ENCODE assay signal across 10 cellular contexts in genomic region chr19:48241771-48242170, GRCh38. TPM values are rescaled to one million over a fixed set of nuclear protein-coding genes. Genes with fewer than 3 reads are reported as not detected.
A peak's percentile ranks its signal among the peaks of the same experiment; 100 is the strongest.
DNase-seq lines count a peak whose midpoint lies in the region; ATAC-seq lines count a peak whose summit lies in the region.
"Not testable (repeated sequence)": the region's sequence is repeated elsewhere in the genome, so short reads cannot be mapped to it uniquely, and the experiment has no call there.
"Had no signal": no experiment of that assay in that cellular context is flagged by ENCODE, and none has a peak within 500 bp of the region (broad histone marks: within the 10 kb centered on the region; RNA-seq: fewer than 3 reads in every experiment).

No MANE protein-coding gene starts in this region.

- not testable (repeated sequence) for H3K4me3 ChIP-seq in CD4-positive, CD25-positive, alpha-beta regulatory T cell (ENCODE audit: low read depth, low read length)

- H3K9me3 ChIP-seq in CD4-positive, CD25-positive, alpha-beta regulatory T cell (ENCODE audit: control insufficient read depth in 2 of 2, low read length in 2 of 2) = not testable (repeated sequence)

- peaks cover 39% of the 10 kb centered on the region for H3K36me3 Mint-ChIP-seq in CD4-positive, CD25-positive, alpha-beta regulatory T cell
- peaks cover 66% of the 10 kb centered on the region for H3K36me3 Mint-ChIP-seq in T-helper 2 cell treated with Interferon-gamma antibody and Interleukin-4, amounts not matched to agents 5 μg/mL and 100 μg/mL, for 36 hours (ENCODE audit: low read depth)
- peaks cover 69% of the 10 kb centered on the region for H3K36me3 Mint-ChIP-seq in activated CD8-positive, alpha-beta T cell treated with anti-CD3 and anti-CD28 coated beads, Interleukin-2, amount 10 ng/mL, durations not matched to agents 7 days and 5 days (ENCODE audit: low read depth)
- peaks cover 66% of the 10 kb centered on the region for H3K36me3 Mint-ChIP-seq in activated naive CD8-positive, alpha-beta T cell treated with anti-CD3 and anti-CD28 coated beads, Interleukin-2, amount 50 U/mL, for 24 hours (ENCODE audit: low read depth)
- peaks cover 31 to 33% of the 10 kb centered on the region in 2 donors for H3K36me3 Mint-ChIP-seq in naive B cell

- H3K36me3 ChIP-seq in CD4-positive, CD25-positive, alpha-beta regulatory T cell (ENCODE audit: control insufficient read depth, insufficient read depth, low read length) = peaks cover 59% of the 10 kb centered on the region

- H3K27me3 ChIP-seq in CD4-positive, CD25-positive, alpha-beta regulatory T cell (ENCODE audit: control insufficient read depth, insufficient read depth, low read length) = not testable (repeated sequence)

- not testable (repeated sequence) for DNase-seq in CD4-positive, CD25-positive, alpha-beta regulatory T cell; T-helper 2 cell treated with Interferon-gamma antibody and Interleukin-4, amounts not matched to agents 5 μg/mL and 100 μg/mL, for 36 hours (ENCODE audit: low spot score); activated CD8-positive, alpha-beta T cell treated with anti-CD3 and anti-CD28 coated beads, Interleukin-2, amount 10 ng/mL, durations not matched to agents 7 days and 5 days; activated naive CD8-positive, alpha-beta T cell treated with anti-CD3 and anti-CD28 coated beads, Interleukin-2, amount 50 U/mL, for 24 hours; naive B cell
- DNase-seq in activated naive CD4-positive, alpha-beta T cell treated with Interleukin-2 at 50 U/mL for 16 hours = peak; percentile 31
- DNase-seq in stimulated activated CD4-positive, alpha-beta T cell treated with anti-CD3 and anti-CD28 coated beads, Interleukin-4, amount 100 ng/mL, for 24 hours = peak; percentile 23

- H3K27ac ChIP-seq in CD4-positive, CD25-positive, alpha-beta regulatory T cell (ENCODE audit: insufficient read depth, low read length, poor library complexity, severe bottlenecking) = not testable (repeated sequence)

- CTCF ChIA-PET in activated CD8-positive, alpha-beta T cell treated with anti-CD3 and anti-CD28 coated beads, Interleukin-2, amount 10 ng/mL, durations not matched to agents 7 days and 5 days (lab: Charles Lee) = not testable (repeated sequence)

- not testable (repeated sequence) for ATAC-seq in CD4-positive, CD25-positive, alpha-beta regulatory T cell (ENCODE audit: low read depth in 2 of 2); activated CD8-positive, alpha-beta T cell treated with anti-CD3 and anti-CD28 coated beads, Interleukin-2, amount 10 ng/mL, durations not matched to agents 7 days and 5 days; activated naive CD8-positive, alpha-beta T cell treated with anti-CD3 and anti-CD28 coated beads, Interleukin-2, amount 50 U/mL, for 24 hours; naive B cell (ENCODE audit: low read depth in 2 of 2)

- H3K27me3 Mint-ChIP-seq in CD4-positive, CD25-positive, alpha-beta regulatory T cell; T-helper 2 cell treated with Interferon-gamma antibody and Interleukin-4, amounts not matched to agents 5 μg/mL and 100 μg/mL, for 36 hours (ENCODE audit: low read depth); activated CD8-positive, alpha-beta T cell treated with anti-CD3 and anti-CD28 coated beads, Interleukin-2, amount 10 ng/mL, durations not matched to agents 7 days and 5 days (ENCODE audit: low read depth); activated naive CD8-positive, alpha-beta T cell treated with anti-CD3 and anti-CD28 coated beads, Interleukin-2, amount 50 U/mL, for 24 hours; naive B cell: not testable (repeated sequence)

- not testable (repeated sequence) for H3K9me3 Mint-ChIP-seq in CD4-positive, CD25-positive, alpha-beta regulatory T cell; T-helper 2 cell treated with Interferon-gamma antibody and Interleukin-4, amounts not matched to agents 5 μg/mL and 100 μg/mL, for 36 hours; activated CD8-positive, alpha-beta T cell treated with anti-CD3 and anti-CD28 coated beads, Interleukin-2, amount 10 ng/mL, durations not matched to agents 7 days and 5 days (ENCODE audit: insufficient read depth); activated naive CD8-positive, alpha-beta T cell treated with anti-CD3 and anti-CD28 coated beads, Interleukin-2, amount 50 U/mL, for 24 hours; naive B cell

- not testable (repeated sequence) for H3K4me3 Mint-ChIP-seq in CD4-positive, CD25-positive, alpha-beta regulatory T cell; T-helper 2 cell treated with Interferon-gamma antibody and Interleukin-4, amounts not matched to agents 5 μg/mL and 100 μg/mL, for 36 hours; activated CD8-positive, alpha-beta T cell treated with anti-CD3 and anti-CD28 coated beads, Interleukin-2, amount 10 ng/mL, durations not matched to agents 7 days and 5 days; activated naive CD8-positive, alpha-beta T cell treated with anti-CD3 and anti-CD28 coated beads, Interleukin-2, amount 50 U/mL, for 24 hours; naive B cell

- H3K4me1 ChIP-seq in CD4-positive, CD25-positive, alpha-beta regulatory T cell (ENCODE audit: control insufficient read depth, insufficient read depth, low read length, poor library complexity, severe bottlenecking) = peaks cover 25% of the 10 kb centered on the region

- POLR2A ChIA-PET in activated CD8-positive, alpha-beta T cell treated with anti-CD3 and anti-CD28 coated beads, Interleukin-2, amount 10 ng/mL, durations not matched to agents 7 days and 5 days (lab: Charles Lee) = not testable (repeated sequence)

- peaks cover 8 to 48% (median 39%) of the 10 kb centered on the region in 4 donors for H3K4me1 Mint-ChIP-seq in CD4-positive, CD25-positive, alpha-beta regulatory T cell
- peaks cover 29% of the 10 kb centered on the region for H3K4me1 Mint-ChIP-seq in T-helper 2 cell treated with Interferon-gamma antibody and Interleukin-4, amounts not matched to agents 5 μg/mL and 100 μg/mL, for 36 hours (ENCODE audit: low read depth)
- H3K4me1 Mint-ChIP-seq in activated CD8-positive, alpha-beta T cell treated with anti-CD3 and anti-CD28 coated beads, Interleukin-2, amount 10 ng/mL, durations not matched to agents 7 days and 5 days (ENCODE audit: low read depth) = peaks cover 28% of the 10 kb centered on the region
- H3K4me1 Mint-ChIP-seq in activated naive CD8-positive, alpha-beta T cell treated with anti-CD3 and anti-CD28 coated beads, Interleukin-2, amount 50 U/mL, for 24 hours = peaks cover 54% of the 10 kb centered on the region
- H3K4me1 Mint-ChIP-seq in naive B cell = peaks cover 34 to 50% (median 38%) of the 10 kb centered on the region in 3 donors

- peak overlapping the region; percentile 48 to 90 (median 85) for H3K27ac Mint-ChIP-seq in CD4-positive, CD25-positive, alpha-beta regulatory T cell
- peak overlapping the region; percentile 34 for H3K27ac Mint-ChIP-seq in T-helper 2 cell treated with Interferon-gamma antibody and Interleukin-4, amounts not matched to agents 5 μg/mL and 100 μg/mL, for 36 hours
- H3K27ac Mint-ChIP-seq in activated CD8-positive, alpha-beta T cell treated with anti-CD3 and anti-CD28 coated beads, Interleukin-2, amount 10 ng/mL, durations not matched to agents 7 days and 5 days = peak overlapping the region; percentile 54
- H3K27ac Mint-ChIP-seq in activated naive CD8-positive, alpha-beta T cell treated with anti-CD3 and anti-CD28 coated beads, Interleukin-2, amount 50 U/mL, for 24 hours = peak overlapping the region; percentile 10
- peak overlapping the region in 5 of 6 donors; percentile 5 to 65 (median 37) for H3K27ac Mint-ChIP-seq in naive B cell

RNA-seq across cellular contexts. Expression of gene CARD8, which starts 13.9 kb away (rescaled TPM):
- 179 TPM for total RNA-seq in CD4-positive, CD25-positive, alpha-beta regulatory T cell
- 100 to 1,000 TPM in 1 of 4 donors, 10 to 100 TPM in 3; 85.9 to 107 (median 91.7) TPM for polyA plus RNA-seq in CD4-positive, CD25-positive, alpha-beta regulatory T cell
- total RNA-seq in activated CD8-positive, alpha-beta T cell treated with anti-CD3 and anti-CD28 coated beads, Interleukin-2, amount 10 ng/mL, durations not matched to agents 7 days and 5 days = 100 to 1,000 TPM; 180 to 185 TPM
- polyA plus RNA-seq in naive B cell (ENCODE audit: low read depth in 6 of 6) = 100 to 1,000 TPM in 2 of 6 donors, 10 to 100 TPM in 4; 80.9 to 113 (median 92.0) TPM

RNA-seq across cellular contexts. Expression of gene ZNF114, which starts 28.1 kb away (rescaled TPM):
- total RNA-seq in CD4-positive, CD25-positive, alpha-beta regulatory T cell = not detected
- not detected for polyA plus RNA-seq in CD4-positive, CD25-positive, alpha-beta regulatory T cell
- under 1 TPM; 0.44 to 0.45 TPM for total RNA-seq in activated CD8-positive, alpha-beta T cell treated with anti-CD3 and anti-CD28 coated beads, Interleukin-2, amount 10 ng/mL, durations not matched to agents 7 days and 5 days
- polyA plus RNA-seq in naive B cell (ENCODE audit: low read depth in 6 of 6) = under 1 TPM in 2 of 6 donors, not detected in 4; 0.29 to 0.41 TPM
- total RNA-seq: HT-29, K562, LHCN-M2 had no signal
- polyA plus RNA-seq: K562 had no signal

Comparison
In these comparisons a context has a peak if more than half of its experiments do, and no peak if none do; other contexts are left out.
1. H3K27ac Mint-ChIP-seq: peak in every context shown above with its lines; median percentile 85 in CD4-positive, CD25-positive, alpha-beta regulatory T cell; 54 in activated CD8-positive, alpha-beta T cell treated with anti-CD3 and anti-CD28 coated beads, Interleukin-2, amount 10 ng/mL, durations not matched to agents 7 days and 5 days; 37 in naive B cell; 34 in T-helper 2 cell treated with Interferon-gamma antibody and Interleukin-4, amounts not matched to agents 5 μg/mL and 100 μg/mL, for 36 hours; 10 in activated naive CD8-positive, alpha-beta T cell treated with anti-CD3 and anti-CD28 coated beads, Interleukin-2, amount 50 U/mL, for 24 hours.